8 cellular contexts compared by ENCODE assay signal in genomic region chr17:42422412-42422957, GRCh38. TPM values are rescaled to one million over a fixed set of nuclear protein-coding genes. Genes with fewer than 3 reads are reported as not detected.
DNase-seq lines count a peak whose midpoint lies in the region; ATAC-seq and TF ChIP-seq lines count a peak whose summit lies in the region.

No MANE protein-coding gene starts in this region.

- no peaks in the 10 kb centered on the region for H3K9me2 ChIP-seq in SK-N-SH

- intact Hi-C loops in right lobe of liver (cut with DNase I): loop anchor here in 1 of 2 donors (5.0 kb wide), 1 partner anchor 90 kb away; no protein-coding TSS in a partner anchor

- TF ChIP-seq RAD21 in SK-N-SH (IDR thresholded peaks at IDR 0.05; ENCODE audit: low read length): no peak

- H3K27ac ChIP-seq in SK-N-SH (ENCODE audit: low read depth in 2 of 2, low read length in 1 of 2) (peak overlapping the region; percentile 67 to 94), caudate nucleus (ENCODE audit: low read depth, low read length) (peak overlapping the region; percentile 76), right lobe of liver (peak overlapping the region; percentile 59 to 84 (median 76)), stomach smooth muscle (ENCODE audit: low read length) (peak overlapping the region; percentile 96)

- no peak overlapping the region for H2AFZ ChIP-seq in SK-N-SH (ENCODE audit: low read depth)

- H3K4me1 ChIP-seq in SK-N-SH (ENCODE audit: control insufficient read depth in 1 of 2, insufficient read depth in 2 of 2, low read depth in 1 of 2, low read length in 1 of 2) (peaks cover 4 to 10% of the 10 kb centered on the region in 2 experiments; a peak in 3 of 4 replicates), right lobe of liver (peaks cover 0 to 12% (median 2%) of the 10 kb centered on the region in 4 donors), stomach smooth muscle (ENCODE audit: control insufficient read depth, insufficient read depth, low read length) (peaks cover 38% of the 10 kb centered on the region)

- peaks cover 66% of the 10 kb centered on the region for H3K79me2 ChIP-seq in SK-N-SH (ENCODE audit: insufficient read depth)

- CTCF ChIA-PET in SK-N-SH (lab: Yijun Ruan, JAX): interaction anchor here (0.6 to 3.1 kb wide), 12 partner anchors 9 to 110 kb away, joined by 3 to 15 read pairs (median 4); no protein-coding TSS in a partner anchor

- H3K27me3 ChIP-seq in SK-N-SH (ENCODE audit: insufficient read depth) (no peaks in the 10 kb centered on the region), right lobe of liver (no peaks in the 10 kb centered on the region), stomach smooth muscle (ENCODE audit: control insufficient read depth in 1 of 2, insufficient read depth in 2 of 2, low read length in 2 of 2) (no peaks in the 10 kb centered on the region)

- 2% methylated on average over 34 of the region's 44 CpGs for WGBS in SK-N-SH (ENCODE audit: low lambda C conversion rate)
- WGBS in right lobe of liver (ENCODE audit: insufficient coverage, low coverage, low lambda C conversion rate, missing lambda C conversion rate): 2% methylated on average over 12 of the region's 44 CpGs

- no peak for TF ChIP-seq CTCF in GM13976 (IDR thresholded peaks at IDR 0.05; ENCODE audit: borderline replicate concordance, control extremely low read depth, extremely low read depth, insufficient read depth, missing control alignments)
- TF ChIP-seq CTCF in SK-N-SH (IDR thresholded peaks at IDR 0.05): no peak
- TF ChIP-seq CTCF in right lobe of liver (IDR thresholded peaks at IDR 0.05): no peak

- H3K9me3 ChIP-seq in SK-N-SH (no peaks in the 10 kb centered on the region), right lobe of liver (no peaks in the 10 kb centered on the region), stomach smooth muscle (ENCODE audit: control insufficient read depth in 2 of 2, low read length in 2 of 2) (no peaks in the 10 kb centered on the region)

- H3K36me3 ChIP-seq in SK-N-SH (replicated peaks in 1 of 2; ENCODE audit: control insufficient read depth in 1 of 2, insufficient read depth in 2 of 2, low read length in 1 of 2) (peaks cover 0 to 29% of the 10 kb centered on the region in 2 experiments), right lobe of liver (no peaks in the 10 kb centered on the region), stomach smooth muscle (ENCODE audit: control insufficient read depth in 2 of 2, insufficient read depth in 2 of 2, low read length in 2 of 2) (no peaks in the 10 kb centered on the region)

- peak; percentile 11 to 39 (median 27) for ATAC-seq in right lobe of liver
- ATAC-seq in HG02763 (IDR thresholded peaks at IDR 0.05; ENCODE audit: unreplicated experiment): no peak
- no peak for ATAC-seq in GM21526 (IDR thresholded peaks at IDR 0.05; ENCODE audit: low FRiP score, unreplicated experiment)

- H3K4me3 ChIP-seq in SK-N-SH (ENCODE audit: low read depth in 2 of 2, low read length in 1 of 2) (peak overlapping the region; percentile 66 to 100), right lobe of liver (peak overlapping the region; percentile 55 to 59 (median 57)), stomach smooth muscle (ENCODE audit: low read length in 2 of 2) (peak overlapping the region; percentile 99 to 100)

- DNase-seq in GM13976 (ENCODE audit: low spot score): peak; percentile 54
- DNase-seq in SK-N-SH: peak; percentile 64
- no peak for DNase-seq in caudate nucleus (lab: John Stamatoyannopoulos, UW)
- DNase-seq in right lobe of liver: peak; percentile 41 to 60 (median 48)
- no peak for DNase-seq in NOMO-1 treated with DMSO at 0.1 percent for 48 hours (lab: John Stamatoyannopoulos, UW; ENCODE audit: unreplicated experiment)

- peak overlapping the region; percentile 100 for H3K4me2 ChIP-seq in SK-N-SH

- TF ChIP-seq POLR2A in right lobe of liver (IDR thresholded peaks at IDR 0.05): no peak

- TF ChIP-seq EP300 in SK-N-SH (IDR thresholded peaks at IDR 0.05; ENCODE audit: borderline replicate concordance in 1 of 2, low read depth in 1 of 2, low read length in 1 of 2): no peak

- peaks cover 47% of the 10 kb centered on the region for H4K20me1 ChIP-seq in SK-N-SH (ENCODE audit: insufficient read depth)

- in situ Hi-C loops in GM13976 (cut with MboI; ENCODE audit: low sequenced_read_pairs, unreplicated experiment): loop anchor here (25.0 kb wide), 1 partner anchor 235 kb away; the partner anchor contains the start of genes GHDC, HCRT and KCNH4

- H3K9ac ChIP-seq in SK-N-SH (peak overlapping the region; percentile 100), stomach smooth muscle (ENCODE audit: low read length in 2 of 2) (peak overlapping the region; percentile 85 to 97)

- POLR2A ChIA-PET in SK-N-SH (lab: Yijun Ruan, JAX): no interaction called here

- peaks cover 44% of the 10 kb centered on the region for H3F3A ChIP-seq in SK-N-SH (replicated peaks; ENCODE audit: insufficient read depth)

TF ChIP-seq in SK-N-SH, 30 proteins besides CTCF, POLR2A, EP300 and RAD21:
- TF ChIP-seq TEAD4 (IDR thresholded peaks at IDR 0.05; ENCODE audit: borderline replicate concordance, insufficient read depth) (no peak), JUND (IDR thresholded peaks at IDR 0.05) (no peak), USF2 (IDR thresholded peaks at IDR 0.05; ENCODE audit: borderline replicate concordance, low read depth, low read length) (no peak), PBX3 (IDR thresholded peaks at IDR 0.05) (no peak), TCF12 (IDR thresholded peaks at IDR 0.05) (no peak), FOXJ3 (CRISPR knock-in tag; IDR thresholded peaks at IDR 0.05) (no peak), SIN3A (IDR thresholded peaks at IDR 0.05; ENCODE audit: borderline replicate concordance, low read depth, low read length) (no peak), SMC3 (IDR thresholded peaks at IDR 0.05; ENCODE audit: low read depth, low read length) (no peak), ELF1 (IDR thresholded peaks at IDR 0.05) (no peak), GATA2 (CRISPR knock-in tag; IDR thresholded peaks at IDR 0.05) (no peak), TAF1 (IDR thresholded peaks at IDR 0.05; ENCODE audit: borderline replicate concordance, low read depth, low read length) (no peak), NFIC (IDR thresholded peaks at IDR 0.05; ENCODE audit: borderline replicate concordance) (no peak), GABPA (IDR thresholded peaks at IDR 0.05; ENCODE audit: low read depth) (no peak), MEF2A (IDR thresholded peaks at IDR 0.05; ENCODE audit: borderline replicate concordance, low read depth) (no peak)
TF ChIP-seq in SK-N-SH: peak in this region for 0.

RNA-seq across cellular contexts. Expression of gene CAVIN1, which starts 0.6 kb away (rescaled TPM):
- 264 and 290 TPM in 2 replicates for polyA plus RNA-seq in SK-N-SH (2012; rRNA removed)
- polyA plus RNA-seq in SK-N-SH (2012; cell fraction: cytosol; rRNA removed): 172 and 212 TPM in 2 replicates
- 169 and 174 TPM in 2 replicates for polyA plus RNA-seq in SK-N-SH (2012; cell fraction: nucleus; rRNA removed)
- total RNA-seq in right lobe of liver: 10 to 100 TPM in 5 of 6 experiments, 1 to 10 TPM in 1; 8.7 to 29.6 (median 17.4) TPM

RNA-seq across cellular contexts. Expression of gene STAT3, which starts 34.2 kb away (rescaled TPM):
- polyA plus RNA-seq in SK-N-SH (2012; rRNA removed): 35.7 and 38.7 TPM in 2 replicates
- 25.5 and 29.1 TPM in 2 replicates for polyA plus RNA-seq in SK-N-SH (2012; cell fraction: cytosol; rRNA removed)
- polyA plus RNA-seq in SK-N-SH (2012; cell fraction: nucleus; rRNA removed): 90.7 and 99.3 TPM in 2 replicates
- 100 to 1,000 TPM; 108 to 267 (median 208) TPM for total RNA-seq in right lobe of liver

RNA-seq across cellular contexts. Expression of gene ATP6V0A1, which starts 36.2 kb away (rescaled TPM):
- polyA plus RNA-seq in SK-N-SH (2012; rRNA removed): 31.7 and 37.1 TPM in 2 replicates
- polyA plus RNA-seq in SK-N-SH (2012; cell fraction: cytosol; rRNA removed): 19.4 and 24.0 TPM in 2 replicates
- 161 and 199 TPM in 2 replicates for polyA plus RNA-seq in SK-N-SH (2012; cell fraction: nucleus; rRNA removed)
- total RNA-seq in right lobe of liver: 10 to 100 TPM; 36.4 to 66.0 (median 49.4) TPM

Comparison
In these comparisons a context has a peak if more than half of its experiments do, and no peak if none do; other contexts are left out.
1. DNase-seq: peak in GM13976 (single experiment), SK-N-SH (single experiment) and right lobe of liver (3 of 3); none in caudate nucleus (0 of 61) and NOMO-1 treated with DMSO at 0.1 percent for 48 hours (single experiment).
2. ATAC-seq: peak in right lobe of liver (4 of 4); none in HG02763 (single experiment) and GM21526 (single experiment).
3. Peak in every context shown above with its lines, with median percentiles within 50 percentile points of each other: H3K27ac ChIP-seq and H3K4me3 ChIP-seq.